In genomic region chrX:40167240-40168182, GRCh38 we compare ENCODE assay signal across 8 cellular contexts.
DNase-seq lines count a peak whose midpoint lies in the region; ATAC-seq and TF ChIP-seq lines count a peak whose summit lies in the region.

No MANE protein-coding gene starts in this region.

- no peak for TF ChIP-seq CTCF in AG04449 (IDR thresholded peaks at IDR 0.05; ENCODE audit: insufficient read depth, low read length, missing control alignments)
- TF ChIP-seq CTCF in body of pancreas (IDR thresholded peaks at IDR 0.05), result no peak
- no peak for TF ChIP-seq CTCF in uterus (IDR thresholded peaks at IDR 0.05)

- peak overlapping the region; percentile 65 to 93 (median 87) for H3K4me3 Mint-ChIP-seq in IgD-negative memory B cell

- H3K36me3 ChIP-seq in body of pancreas (replicated peaks in 1 of 2; ENCODE audit: insufficient read depth in 1 of 2, low read depth in 2 of 2), result no peaks in the 10 kb centered on the region
- no peaks in the 10 kb centered on the region for H3K36me3 ChIP-seq in uterus

- H3K27ac Mint-ChIP-seq in IgD-negative memory B cell, result peak overlapping the region; percentile 79 to 95 (median 92)

- no peaks in the 10 kb centered on the region for H3K36me3 Mint-ChIP-seq in IgD-negative memory B cell

- H3K4me1 ChIP-seq in body of pancreas, result peaks cover 6% of the 10 kb centered on the region
- H3K4me1 ChIP-seq in uterus, result no peaks in the 10 kb centered on the region

- 37 to 75% methylated on average over 39 to 61 of the region's 66 CpGs for WGBS in body of pancreas, 2 donors

- peaks cover 0 to 1% (median 0%) of the 10 kb centered on the region in 3 donors for H3K9me3 Mint-ChIP-seq in IgD-negative memory B cell

- intact Hi-C loops in body of pancreas (cut with DNase I) (no loop called here), uterus (cut with DNase I; ENCODE audit: low total_unique reads) (no loop called here)

- peaks cover 13 to 33% (median 15%) of the 10 kb centered on the region in 3 donors for H3K4me1 Mint-ChIP-seq in IgD-negative memory B cell

- ATAC-seq in body of pancreas, result peak; percentile 34
- ATAC-seq in HG02759 (IDR thresholded peaks at IDR 0.05; ENCODE audit: unreplicated experiment), result no peak
- no peak for ATAC-seq in HG03196 (IDR thresholded peaks at IDR 0.05; ENCODE audit: unreplicated experiment)
- no peak for ATAC-seq in HG03175 (IDR thresholded peaks at IDR 0.05; ENCODE audit: unreplicated experiment)

- TF ChIP-seq POLR2A in body of pancreas (IDR thresholded peaks at IDR 0.05) (no peak), uterus (IDR thresholded peaks at IDR 0.05) (no peak)

- CTCF ChIA-PET in AG04449 (lab: Yijun Ruan, JAX), result interaction anchor here (1.2 to 1.5 kb wide), 2 partner anchors 10 to 403 kb away, joined by 3 to 5 read pairs; no protein-coding TSS in a partner anchor

- peaks cover 15% of the 10 kb centered on the region for H3K27me3 Mint-ChIP-seq in IgD-negative memory B cell

- H3K9me3 ChIP-seq in body of pancreas, result no peaks in the 10 kb centered on the region
- no peaks in the 10 kb centered on the region for H3K9me3 ChIP-seq in uterus

- H3K4me3 ChIP-seq in AG04449 (ENCODE audit: low read depth, low read length) (peak overlapping the region; percentile 12), body of pancreas (no peak overlapping the region), uterus (peak overlapping the region; percentile 11 to 28)

- H3K27ac ChIP-seq in body of pancreas (no peak overlapping the region), uterus (peak overlapping the region; percentile 30 to 93)

- H3K27me3 ChIP-seq in body of pancreas (no peaks in the 10 kb centered on the region), uterus (no peaks in the 10 kb centered on the region)

- POLR2A ChIA-PET in AG04449 (lab: Yijun Ruan, JAX), result no interaction called here

- DNase-seq in AG04449 (ENCODE audit: low read depth, low spot score), result no peak
- DNase-seq in body of pancreas, result peak in 2 of 4 donors; percentile 56 to 57
- DNase-seq in lung microvascular endothelial cell (ENCODE audit: low read depth in 2 of 2), result peak; percentile 27 to 55
- peak; percentile 59 to 60 for DNase-seq in uterus

Comparison
In these comparisons a context has a peak if more than half of its experiments do, and no peak if none do; other contexts are left out.
1. H3K4me3 ChIP-seq: peak in AG04449 (single experiment) and uterus (2 of 2); none in body of pancreas (0 of 2).
2. H3K27ac ChIP-seq: peak in uterus (2 of 2); none in body of pancreas (0 of 4).